Comparison of ENCODE assay signal across 17 cellular contexts in genomic region chr17:77990301-77990700, GRCh38.
"Had no signal": no experiment of that assay in that cellular context is flagged by ENCODE, and none has a peak within 500 bp of the region (broad histone marks: within the 10 kb centered on the region; RNA-seq: fewer than 3 reads in every experiment).

No MANE protein-coding gene starts in this region.

- H3K9me3 ChIP-seq: colonic mucosa, neutrophil, psoas muscle, right lobe of liver, testis, tibial nerve had no signal

- H3K27me3 ChIP-seq: colonic mucosa, hepatocyte, neutrophil, right lobe of liver, testis, tibial nerve had no signal

- H3K27ac Mint-ChIP-seq: stimulated activated naive B cell treated with anti-CD40 and anti-IgM and Interleukin-4, amounts not matched to agents 10 μg/mL and 1 μg/mL and 100 μg/mL, for 72 hours; stimulated activated naive CD8-positive, alpha-beta T cell treated with anti-CD3 and anti-CD28 coated beads, Interleukin-15, amount 100 ng/mL, for 72 hours had no signal

- H3K36me3 Mint-ChIP-seq: naive B cell; stimulated activated naive B cell treated with anti-CD40 and anti-IgM and Interleukin-4, amounts not matched to agents 10 μg/mL and 1 μg/mL and 100 μg/mL, for 72 hours had no signal

- H3K4me3 Mint-ChIP-seq: stimulated activated naive B cell treated with anti-CD40 and anti-IgM and Interleukin-4, amounts not matched to agents 10 μg/mL and 1 μg/mL and 100 μg/mL, for 72 hours; stimulated activated naive CD8-positive, alpha-beta T cell treated with anti-CD3 and anti-CD28 coated beads, Interleukin-15, amount 100 ng/mL, for 72 hours had no signal

- H3K9me3 Mint-ChIP-seq: naive B cell; stimulated activated naive B cell treated with anti-CD40 and anti-IgM and Interleukin-4, amounts not matched to agents 10 μg/mL and 1 μg/mL and 100 μg/mL, for 72 hours; stimulated activated naive CD8-positive, alpha-beta T cell treated with anti-CD3 and anti-CD28 coated beads, Interleukin-15, amount 100 ng/mL, for 72 hours had no signal

- H3K4me1 ChIP-seq: colonic mucosa, testis had no signal

- H3K36me3 ChIP-seq: colonic mucosa, neutrophil, right lobe of liver, tibial nerve had no signal

- H3K27me3 Mint-ChIP-seq: naive B cell; stimulated activated naive B cell treated with anti-CD40 and anti-IgM and Interleukin-4, amounts not matched to agents 10 μg/mL and 1 μg/mL and 100 μg/mL, for 72 hours; stimulated activated naive CD8-positive, alpha-beta T cell treated with anti-CD3 and anti-CD28 coated beads, Interleukin-15, amount 100 ng/mL, for 72 hours had no signal

- FAIRE-seq: endothelial cell of umbilical vein had no signal

- ATAC-seq: psoas muscle; right lobe of liver; stimulated activated naive B cell treated with anti-CD40 and anti-IgM and Interleukin-4, amounts not matched to agents 10 μg/mL and 1 μg/mL and 100 μg/mL, for 72 hours; stimulated activated naive CD8-positive, alpha-beta T cell treated with anti-CD3 and anti-CD28 coated beads, Interleukin-15, amount 100 ng/mL, for 72 hours had no signal

- H3K4me3 ChIP-seq: colonic mucosa, hepatocyte, psoas muscle, right lobe of liver, testis, tibial nerve had no signal

- DNase-seq: colonic mucosa; dermis blood vessel endothelial cell; foreskin melanocyte; head of caudate nucleus; mesendoderm; naive B cell; psoas muscle; retina; right lobe of liver; stimulated activated CD4-positive, alpha-beta T cell treated with anti-CD3 and anti-CD28 coated beads, Interleukin-4, amount 100 ng/mL, for 1 hour; stimulated activated naive B cell treated with anti-CD40 and anti-IgM and Interleukin-4, amounts not matched to agents 10 μg/mL and 1 μg/mL and 100 μg/mL, for 72 hours; stimulated activated naive CD8-positive, alpha-beta T cell treated with anti-CD3 and anti-CD28 coated beads, Interleukin-15, amount 100 ng/mL, for 72 hours; testis had no signal

- H3K27ac ChIP-seq: colonic mucosa, hepatocyte, neutrophil, psoas muscle, right lobe of liver, testis, tibial nerve had no signal
